1 cellular context compared by ENCODE assay signal in the genomic region with DNA sequence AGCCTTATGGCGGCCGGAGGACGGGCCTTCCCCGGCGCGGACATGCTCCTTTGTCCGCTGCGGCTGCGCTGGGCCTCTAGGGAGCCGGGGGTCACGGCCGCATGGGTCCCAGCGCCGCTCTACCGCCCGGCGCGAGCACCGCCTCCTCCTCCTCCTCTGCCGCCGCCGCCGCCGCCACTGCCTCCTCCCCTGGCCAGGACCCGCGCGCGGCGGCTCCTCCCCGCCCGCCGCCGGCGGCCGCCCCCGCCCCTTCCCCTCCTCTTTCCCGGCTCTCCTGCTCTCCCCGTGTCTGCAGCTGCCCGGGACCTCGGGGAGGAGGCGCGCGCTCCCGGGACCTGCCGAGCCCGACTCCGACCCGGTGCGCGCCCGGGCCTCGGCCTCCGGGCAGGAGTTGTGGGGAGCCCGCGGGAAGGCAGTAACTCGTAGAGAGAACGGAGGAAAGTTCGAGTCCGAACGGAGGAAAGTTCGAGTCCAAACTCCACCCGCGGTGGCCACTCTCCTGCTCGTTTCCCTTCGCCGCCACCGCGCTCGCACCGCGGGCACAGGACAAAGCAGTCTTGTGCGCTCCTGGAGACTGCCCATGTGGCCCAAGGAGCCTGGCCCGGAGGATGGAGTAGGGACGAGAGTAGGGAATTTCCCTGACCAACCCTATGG.
TF ChIP-seq lines count a peak whose summit lies in the region.

Gene ADGRA3, minus strand, starts transcription at position 179 of the 654 bp plus-strand sequence. CDS start 282 bp downstream, outside the sequence.

TF ChIP-seq in GM12878, 131 proteins besides CTCF, POLR2A, EP300 and RAD21 (continued from another document):
- TF ChIP-seq CEBPZ (IDR thresholded peaks at IDR 0.05; ENCODE audit: low read depth, low read length): no peak
- TF ChIP-seq IKZF2 (IDR thresholded peaks at IDR 0.05): peak; percentile 54 to 58; a peak in 2 of 4 replicates
- no peak for TF ChIP-seq SPI1 (IDR thresholded peaks at IDR 0.05; ENCODE audit: borderline replicate concordance, insufficient read depth, low read depth, low read length)
- no peak for TF ChIP-seq EGR1 (IDR thresholded peaks at IDR 0.05; ENCODE audit: borderline replicate concordance in 1 of 2, low read depth in 2 of 2, low read length in 2 of 2)
- TF ChIP-seq SMC3 (IDR thresholded peaks at IDR 0.05; ENCODE audit: borderline replicate concordance, low read length): no peak
- 0 out of 2 replicates have a peak, but pooled peaks have one; percentile 32 for TF ChIP-seq PAX5 (IDR thresholded peaks at IDR 0.05; ENCODE audit: borderline replicate concordance, low read depth, low read length)
- TF ChIP-seq NR2C1 (IDR thresholded peaks at IDR 0.05): peak; percentile 40; the same call in 1 of the 2 replicates
- TF ChIP-seq BHLHE40 (IDR thresholded peaks at IDR 0.05; ENCODE audit: borderline replicate concordance in 1 of 2, low read depth in 2 of 2, low read length in 1 of 2): peak in 1 of 2 experiments; percentile 52; a peak in 1 of 4 replicates
- peak; percentile 97 for TF ChIP-seq NR2F1 (conservative IDR thresholded peaks at IDR 0.05)
- TF ChIP-seq, protein P1, sequence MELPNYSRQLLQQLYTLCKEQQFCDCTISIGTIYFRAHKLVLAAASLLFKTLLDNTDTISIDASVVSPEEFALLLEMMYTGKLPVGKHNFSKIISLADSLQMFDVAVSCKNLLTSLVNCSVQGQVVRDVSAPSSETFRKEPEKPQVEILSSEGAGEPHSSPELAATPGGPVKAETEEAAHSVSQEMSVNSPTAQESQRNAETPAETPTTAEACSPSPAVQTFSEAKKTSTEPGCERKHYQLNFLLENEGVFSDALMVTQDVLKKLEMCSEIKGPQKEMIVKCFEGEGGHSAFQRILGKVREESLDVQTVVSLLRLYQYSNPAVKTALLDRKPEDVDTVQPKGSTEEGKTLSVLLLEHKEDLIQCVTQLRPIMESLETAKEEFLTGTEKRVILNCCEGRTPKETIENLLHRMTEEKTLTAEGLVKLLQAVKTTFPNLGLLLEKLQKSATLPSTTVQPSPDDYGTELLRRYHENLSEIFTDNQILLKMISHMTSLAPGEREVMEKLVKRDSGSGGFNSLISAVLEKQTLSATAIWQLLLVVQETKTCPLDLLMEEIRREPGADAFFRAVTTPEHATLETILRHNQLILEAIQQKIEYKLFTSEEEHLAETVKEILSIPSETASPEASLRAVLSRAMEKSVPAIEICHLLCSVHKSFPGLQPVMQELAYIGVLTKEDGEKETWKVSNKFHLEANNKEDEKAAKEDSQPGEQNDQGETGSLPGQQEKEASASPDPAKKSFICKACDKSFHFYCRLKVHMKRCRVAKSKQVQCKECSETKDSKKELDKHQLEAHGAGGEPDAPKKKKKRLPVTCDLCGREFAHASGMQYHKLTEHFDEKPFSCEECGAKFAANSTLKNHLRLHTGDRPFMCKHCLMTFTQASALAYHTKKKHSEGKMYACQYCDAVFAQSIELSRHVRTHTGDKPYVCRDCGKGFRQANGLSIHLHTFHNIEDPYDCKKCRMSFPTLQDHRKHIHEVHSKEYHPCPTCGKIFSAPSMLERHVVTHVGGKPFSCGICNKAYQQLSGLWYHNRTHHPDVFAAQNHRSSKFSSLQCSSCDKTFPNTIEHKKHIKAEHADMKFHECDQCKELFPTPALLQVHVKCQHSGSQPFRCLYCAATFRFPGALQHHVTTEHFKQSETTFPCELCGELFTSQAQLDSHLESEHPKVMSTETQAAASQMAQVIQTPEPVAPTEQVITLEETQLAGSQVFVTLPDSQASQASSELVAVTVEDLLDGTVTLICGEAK (IDR thresholded peaks at IDR 0.05; ENCODE audit: borderline replicate concordance): no peak
- TF ChIP-seq IKZF1 (conservative IDR thresholded peaks at IDR 0.05): peak; percentile 69
- TF ChIP-seq YY1 (IDR thresholded peaks at IDR 0.05; ENCODE audit: low read depth, low read length): 0 out of 2 replicates have a peak, but pooled peaks have one; percentile 13
- no peak; the same call in 1 of the 2 replicates for TF ChIP-seq MLLT1 (IDR thresholded peaks at IDR 0.05)
